1 cellular context compared by ENCODE assay signal in the genomic region with DNA sequence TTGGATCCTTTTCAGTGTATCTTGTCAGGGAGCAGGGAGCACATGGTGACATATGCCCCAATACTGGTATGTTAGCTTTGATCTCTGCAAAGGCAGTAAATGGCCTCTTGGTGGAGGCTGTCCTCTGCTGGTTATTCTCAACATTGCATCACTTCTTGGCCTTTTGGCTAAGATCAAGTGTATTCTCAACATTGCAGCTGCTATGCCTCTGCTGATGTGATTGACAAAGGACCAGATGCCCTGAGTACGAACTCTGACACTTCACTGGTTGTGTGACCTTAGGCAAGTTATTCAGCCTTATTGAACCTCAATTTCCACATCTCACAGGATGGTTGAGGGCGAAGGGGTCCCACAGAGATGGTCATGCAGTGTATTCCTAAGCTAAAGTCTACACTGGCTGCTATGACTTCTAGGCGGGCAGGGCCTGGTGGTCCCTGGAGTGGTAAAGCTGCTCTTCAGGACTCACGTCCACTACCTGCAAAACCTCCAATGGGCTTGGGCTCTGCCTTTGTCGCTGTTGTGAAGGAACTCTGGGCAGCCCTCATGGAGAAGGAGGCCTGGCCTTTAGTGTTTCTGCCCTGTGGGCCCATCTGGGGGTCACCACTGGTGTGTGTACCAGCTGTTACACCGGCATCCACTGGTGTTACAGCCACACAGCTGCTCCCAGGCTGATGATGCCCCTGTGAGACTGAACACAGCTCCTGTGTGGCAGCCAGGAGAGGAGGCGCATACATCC.
TF ChIP-seq lines count a peak whose summit lies in the region.

No MANE protein-coding gene starts in this region.

TF ChIP-seq in HepG2, 621 proteins besides CTCF, POLR2A, EP300 and RAD21 (continued from another document and continues in another):
- no peak for TF ChIP-seq KAT7 (CRISPR knock-in tag; IDR thresholded peaks at IDR 0.05; ENCODE audit: borderline replicate concordance)
- peak; percentile 64; the same call in 1 of the 2 replicates for TF ChIP-seq ELF3 (CRISPR knock-in tag; IDR thresholded peaks at IDR 0.05)
- no peak for TF ChIP-seq ZNF572 (CRISPR knock-in tag; IDR thresholded peaks at IDR 0.05)
- TF ChIP-seq, protein P1, sequence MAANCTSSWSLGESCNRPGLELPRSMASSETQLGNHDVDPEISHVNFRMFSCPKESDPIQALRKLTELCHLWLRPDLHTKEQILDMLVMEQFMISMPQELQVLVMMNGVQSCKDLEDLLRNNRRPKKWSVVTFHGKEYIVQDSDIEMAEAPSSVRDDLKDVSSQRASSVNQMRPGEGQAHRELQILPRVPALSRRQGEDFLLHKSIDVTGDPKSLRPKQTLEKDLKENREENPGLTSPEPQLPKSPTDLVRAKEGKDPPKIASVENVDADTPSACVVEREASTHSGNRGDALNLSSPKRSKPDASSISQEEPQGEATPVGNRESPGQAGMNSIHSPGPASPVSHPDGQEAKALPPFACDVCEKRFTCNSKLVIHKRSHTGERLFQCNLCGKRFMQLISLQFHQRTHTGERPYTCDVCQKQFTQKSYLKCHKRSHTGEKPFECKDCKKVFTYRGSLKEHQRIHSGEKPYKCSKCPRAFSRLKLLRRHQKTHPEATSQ (CRISPR knock-in tag; IDR thresholded peaks at IDR 0.05; ENCODE audit: borderline replicate concordance) = no peak
- TF ChIP-seq ZNF703 (CRISPR knock-in tag; IDR thresholded peaks at IDR 0.05; ENCODE audit: borderline replicate concordance) = no peak
- TF ChIP-seq, protein P2, sequence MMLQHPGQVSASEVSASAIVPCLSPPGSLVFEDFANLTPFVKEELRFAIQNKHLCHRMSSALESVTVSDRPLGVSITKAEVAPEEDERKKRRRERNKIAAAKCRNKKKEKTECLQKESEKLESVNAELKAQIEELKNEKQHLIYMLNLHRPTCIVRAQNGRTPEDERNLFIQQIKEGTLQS (CRISPR knock-in tag; IDR thresholded peaks at IDR 0.05) = peak; percentile 57
- 0 out of 2 replicates have a peak, but pooled peaks have one; percentile 21 for TF ChIP-seq ZFY (CRISPR knock-in tag; IDR thresholded peaks at IDR 0.05)
- no peak for TF ChIP-seq ZNF672 (CRISPR knock-in tag; IDR thresholded peaks at IDR 0.05)
- TF ChIP-seq, protein P3, sequence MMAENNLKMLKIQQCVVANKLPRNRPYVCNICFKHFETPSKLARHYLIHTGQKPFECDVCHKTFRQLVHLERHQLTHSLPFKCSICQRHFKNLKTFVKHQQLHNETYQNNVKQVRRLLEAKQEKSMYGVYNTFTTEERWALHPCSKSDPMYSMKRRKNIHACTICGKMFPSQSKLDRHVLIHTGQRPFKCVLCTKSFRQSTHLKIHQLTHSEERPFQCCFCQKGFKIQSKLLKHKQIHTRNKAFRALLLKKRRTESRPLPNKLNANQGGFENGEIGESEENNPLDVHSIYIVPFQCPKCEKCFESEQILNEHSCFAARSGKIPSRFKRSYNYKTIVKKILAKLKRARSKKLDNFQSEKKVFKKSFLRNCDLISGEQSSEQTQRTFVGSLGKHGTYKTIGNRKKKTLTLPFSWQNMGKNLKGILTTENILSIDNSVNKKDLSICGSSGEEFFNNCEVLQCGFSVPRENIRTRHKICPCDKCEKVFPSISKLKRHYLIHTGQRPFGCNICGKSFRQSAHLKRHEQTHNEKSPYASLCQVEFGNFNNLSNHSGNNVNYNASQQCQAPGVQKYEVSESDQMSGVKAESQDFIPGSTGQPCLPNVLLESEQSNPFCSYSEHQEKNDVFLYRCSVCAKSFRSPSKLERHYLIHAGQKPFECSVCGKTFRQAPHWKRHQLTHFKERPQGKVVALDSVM (CRISPR knock-in tag; IDR thresholded peaks at IDR 0.05) = peak; percentile 42; the same call in 1 of the 2 replicates
- TF ChIP-seq, protein P4, sequence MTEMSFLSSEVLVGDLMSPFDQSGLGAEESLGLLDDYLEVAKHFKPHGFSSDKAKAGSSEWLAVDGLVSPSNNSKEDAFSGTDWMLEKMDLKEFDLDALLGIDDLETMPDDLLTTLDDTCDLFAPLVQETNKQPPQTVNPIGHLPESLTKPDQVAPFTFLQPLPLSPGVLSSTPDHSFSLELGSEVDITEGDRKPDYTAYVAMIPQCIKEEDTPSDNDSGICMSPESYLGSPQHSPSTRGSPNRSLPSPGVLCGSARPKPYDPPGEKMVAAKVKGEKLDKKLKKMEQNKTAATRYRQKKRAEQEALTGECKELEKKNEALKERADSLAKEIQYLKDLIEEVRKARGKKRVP (CRISPR knock-in tag; IDR thresholded peaks at IDR 0.05) = peak in 1 of 2 experiments; percentile 88; a peak in 2 of 4 replicates
- TF ChIP-seq SRSF9 (IDR thresholded peaks at IDR 0.05; ENCODE audit: borderline replicate concordance, insufficient read depth, low read depth, low read length, poor library complexity, severe bottlenecking) = no peak
- TF ChIP-seq ZNF296 (CRISPR knock-in tag; conservative IDR thresholded peaks at IDR 0.05) = no peak
- TF ChIP-seq ZBTB42 (CRISPR knock-in tag; IDR thresholded peaks at IDR 0.05) = no peak
- TF ChIP-seq, protein P5, sequence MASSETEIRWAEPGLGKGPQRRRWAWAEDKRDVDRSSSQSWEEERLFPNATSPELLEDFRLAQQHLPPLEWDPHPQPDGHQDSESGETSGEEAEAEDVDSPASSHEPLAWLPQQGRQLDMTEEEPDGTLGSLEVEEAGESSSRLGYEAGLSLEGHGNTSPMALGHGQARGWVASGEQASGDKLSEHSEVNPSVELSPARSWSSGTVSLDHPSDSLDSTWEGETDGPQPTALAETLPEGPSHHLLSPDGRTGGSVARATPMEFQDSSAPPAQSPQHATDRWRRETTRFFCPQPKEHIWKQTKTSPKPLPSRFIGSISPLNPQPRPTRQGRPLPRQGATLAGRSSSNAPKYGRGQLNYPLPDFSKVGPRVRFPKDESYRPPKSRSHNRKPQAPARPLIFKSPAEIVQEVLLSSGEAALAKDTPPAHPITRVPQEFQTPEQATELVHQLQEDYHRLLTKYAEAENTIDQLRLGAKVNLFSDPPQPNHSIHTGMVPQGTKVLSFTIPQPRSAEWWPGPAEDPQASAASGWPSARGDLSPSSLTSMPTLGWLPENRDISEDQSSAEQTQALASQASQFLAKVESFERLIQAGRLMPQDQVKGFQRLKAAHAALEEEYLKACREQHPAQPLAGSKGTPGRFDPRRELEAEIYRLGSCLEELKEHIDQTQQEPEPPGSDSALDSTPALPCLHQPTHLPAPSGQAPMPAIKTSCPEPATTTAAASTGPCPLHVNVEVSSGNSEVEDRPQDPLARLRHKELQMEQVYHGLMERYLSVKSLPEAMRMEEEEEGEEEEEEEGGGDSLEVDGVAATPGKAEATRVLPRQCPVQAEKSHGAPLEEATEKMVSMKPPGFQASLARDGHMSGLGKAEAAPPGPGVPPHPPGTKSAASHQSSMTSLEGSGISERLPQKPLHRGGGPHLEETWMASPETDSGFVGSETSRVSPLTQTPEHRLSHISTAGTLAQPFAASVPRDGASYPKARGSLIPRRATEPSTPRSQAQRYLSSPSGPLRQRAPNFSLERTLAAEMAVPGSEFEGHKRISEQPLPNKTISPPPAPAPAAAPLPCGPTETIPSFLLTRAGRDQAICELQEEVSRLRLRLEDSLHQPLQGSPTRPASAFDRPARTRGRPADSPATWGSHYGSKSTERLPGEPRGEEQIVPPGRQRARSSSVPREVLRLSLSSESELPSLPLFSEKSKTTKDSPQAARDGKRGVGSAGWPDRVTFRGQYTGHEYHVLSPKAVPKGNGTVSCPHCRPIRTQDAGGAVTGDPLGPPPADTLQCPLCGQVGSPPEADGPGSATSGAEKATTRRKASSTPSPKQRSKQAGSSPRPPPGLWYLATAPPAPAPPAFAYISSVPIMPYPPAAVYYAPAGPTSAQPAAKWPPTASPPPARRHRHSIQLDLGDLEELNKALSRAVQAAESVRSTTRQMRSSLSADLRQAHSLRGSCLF (CRISPR knock-in tag; IDR thresholded peaks at IDR 0.05; ENCODE audit: borderline replicate concordance) = no peak
- TF ChIP-seq ESRRA (CRISPR knock-in tag; IDR thresholded peaks at IDR 0.05; ENCODE audit: low read depth) = no peak
- no peak for TF ChIP-seq ZFP62 (CRISPR knock-in tag; IDR thresholded peaks at IDR 0.05)
- TF ChIP-seq, protein P6, sequence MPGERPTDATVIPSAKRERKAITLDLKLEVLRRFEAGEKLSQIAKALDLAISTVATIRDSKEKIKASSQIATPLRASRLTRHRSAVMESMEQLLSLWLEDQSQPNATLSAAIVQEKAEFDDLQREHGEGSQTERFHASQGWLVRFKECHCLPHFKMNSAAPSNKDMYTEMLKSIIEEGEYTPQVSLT (CRISPR knock-in tag; IDR thresholded peaks at IDR 0.05; ENCODE audit: borderline replicate concordance, low read depth) = no peak
- no peak for TF ChIP-seq HNRNPL (IDR thresholded peaks at IDR 0.05; ENCODE audit: low read depth, low read length)
- no peak for TF ChIP-seq ZMAT3 (CRISPR knock-in tag; conservative IDR thresholded peaks at IDR 0.05)
- TF ChIP-seq, protein P7, sequence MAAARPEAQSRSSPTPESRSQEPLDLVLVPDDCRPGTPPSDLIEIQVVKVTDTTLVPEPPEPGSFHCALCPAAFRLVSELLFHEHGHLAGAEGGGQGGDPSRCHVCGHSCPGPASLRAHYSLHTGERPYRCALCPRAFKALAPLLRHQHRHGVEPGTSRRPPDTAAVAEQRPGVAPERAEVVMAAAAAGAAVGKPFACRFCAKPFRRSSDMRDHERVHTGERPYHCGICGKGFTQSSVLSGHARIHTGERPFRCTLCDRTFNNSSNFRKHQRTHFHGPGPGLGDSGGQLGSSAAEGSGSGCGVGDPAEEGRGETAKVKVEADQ (CRISPR knock-in tag; IDR thresholded peaks at IDR 0.05; ENCODE audit: borderline replicate concordance) = no peak
- no peak for TF ChIP-seq TRIM24 (CRISPR knock-in tag; IDR thresholded peaks at IDR 0.05)
- no peak for TF ChIP-seq NFE2 (CRISPR knock-in tag; IDR thresholded peaks at IDR 0.05)
- TF ChIP-seq ZNF749 (CRISPR knock-in tag; IDR thresholded peaks at IDR 0.05; ENCODE audit: borderline replicate concordance) = no peak
- TF ChIP-seq ELF1 (CRISPR knock-in tag; IDR thresholded peaks at IDR 0.05) = no peak
- no peak for TF ChIP-seq DMAP1 (CRISPR knock-in tag; IDR thresholded peaks at IDR 0.05)
- no peak for TF ChIP-seq HNRNPLL (IDR thresholded peaks at IDR 0.05; ENCODE audit: low read depth, low read length, poor library complexity, severe bottlenecking)
- TF ChIP-seq, protein P8, sequence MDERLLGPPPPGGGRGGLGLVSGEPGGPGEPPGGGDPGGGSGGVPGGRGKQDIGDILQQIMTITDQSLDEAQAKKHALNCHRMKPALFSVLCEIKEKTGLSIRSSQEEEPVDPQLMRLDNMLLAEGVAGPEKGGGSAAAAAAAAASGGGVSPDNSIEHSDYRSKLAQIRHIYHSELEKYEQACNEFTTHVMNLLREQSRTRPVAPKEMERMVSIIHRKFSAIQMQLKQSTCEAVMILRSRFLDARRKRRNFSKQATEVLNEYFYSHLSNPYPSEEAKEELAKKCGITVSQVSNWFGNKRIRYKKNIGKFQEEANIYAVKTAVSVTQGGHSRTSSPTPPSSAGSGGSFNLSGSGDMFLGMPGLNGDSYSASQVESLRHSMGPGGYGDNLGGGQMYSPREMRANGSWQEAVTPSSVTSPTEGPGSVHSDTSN (CRISPR knock-in tag; IDR thresholded peaks at IDR 0.05) = no peak
- peak; percentile 76; the same call in 1 of the 2 replicates for TF ChIP-seq ZNF792 (CRISPR knock-in tag; IDR thresholded peaks at IDR 0.05)
- TF ChIP-seq KDM2A (CRISPR knock-in tag; IDR thresholded peaks at IDR 0.05; ENCODE audit: borderline replicate concordance, low read depth) = no peak
- TF ChIP-seq, protein P9, sequence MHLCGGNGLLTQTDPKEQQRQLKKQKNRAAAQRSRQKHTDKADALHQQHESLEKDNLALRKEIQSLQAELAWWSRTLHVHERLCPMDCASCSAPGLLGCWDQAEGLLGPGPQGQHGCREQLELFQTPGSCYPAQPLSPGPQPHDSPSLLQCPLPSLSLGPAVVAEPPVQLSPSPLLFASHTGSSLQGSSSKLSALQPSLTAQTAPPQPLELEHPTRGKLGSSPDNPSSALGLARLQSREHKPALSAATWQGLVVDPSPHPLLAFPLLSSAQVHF (CRISPR knock-in tag; IDR thresholded peaks at IDR 0.05) = no peak
- TF ChIP-seq SCMH1 (CRISPR knock-in tag; IDR thresholded peaks at IDR 0.05; ENCODE audit: borderline replicate concordance) = no peak
- peak; percentile 52; the same call in 1 of the 2 replicates for TF ChIP-seq ZNF652 (CRISPR knock-in tag; IDR thresholded peaks at IDR 0.05; ENCODE audit: borderline replicate concordance, low read depth)
- TF ChIP-seq KLF9 (CRISPR knock-in tag; IDR thresholded peaks at IDR 0.05; ENCODE audit: low read depth) = no peak
- no peak for TF ChIP-seq ZMYM2 (CRISPR knock-in tag; IDR thresholded peaks at IDR 0.05)
- TF ChIP-seq ZNF850 (CRISPR knock-in tag; conservative IDR thresholded peaks at IDR 0.05) = no peak
- TF ChIP-seq, protein P10, sequence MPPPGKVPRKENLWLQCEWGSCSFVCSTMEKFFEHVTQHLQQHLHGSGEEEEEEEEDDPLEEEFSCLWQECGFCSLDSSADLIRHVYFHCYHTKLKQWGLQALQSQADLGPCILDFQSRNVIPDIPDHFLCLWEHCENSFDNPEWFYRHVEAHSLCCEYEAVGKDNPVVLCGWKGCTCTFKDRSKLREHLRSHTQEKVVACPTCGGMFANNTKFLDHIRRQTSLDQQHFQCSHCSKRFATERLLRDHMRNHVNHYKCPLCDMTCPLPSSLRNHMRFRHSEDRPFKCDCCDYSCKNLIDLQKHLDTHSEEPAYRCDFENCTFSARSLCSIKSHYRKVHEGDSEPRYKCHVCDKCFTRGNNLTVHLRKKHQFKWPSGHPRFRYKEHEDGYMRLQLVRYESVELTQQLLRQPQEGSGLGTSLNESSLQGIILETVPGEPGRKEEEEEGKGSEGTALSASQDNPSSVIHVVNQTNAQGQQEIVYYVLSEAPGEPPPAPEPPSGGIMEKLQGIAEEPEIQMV (CRISPR knock-in tag; IDR thresholded peaks at IDR 0.05; ENCODE audit: low read depth) = no peak
- no peak for TF ChIP-seq ZZZ3 (CRISPR knock-in tag; IDR thresholded peaks at IDR 0.05; ENCODE audit: borderline replicate concordance)
- TF ChIP-seq ZNF619 (CRISPR knock-in tag; IDR thresholded peaks at IDR 0.05) = no peak
